ENCODE assay signal across 1 cellular context in the genomic region with DNA sequence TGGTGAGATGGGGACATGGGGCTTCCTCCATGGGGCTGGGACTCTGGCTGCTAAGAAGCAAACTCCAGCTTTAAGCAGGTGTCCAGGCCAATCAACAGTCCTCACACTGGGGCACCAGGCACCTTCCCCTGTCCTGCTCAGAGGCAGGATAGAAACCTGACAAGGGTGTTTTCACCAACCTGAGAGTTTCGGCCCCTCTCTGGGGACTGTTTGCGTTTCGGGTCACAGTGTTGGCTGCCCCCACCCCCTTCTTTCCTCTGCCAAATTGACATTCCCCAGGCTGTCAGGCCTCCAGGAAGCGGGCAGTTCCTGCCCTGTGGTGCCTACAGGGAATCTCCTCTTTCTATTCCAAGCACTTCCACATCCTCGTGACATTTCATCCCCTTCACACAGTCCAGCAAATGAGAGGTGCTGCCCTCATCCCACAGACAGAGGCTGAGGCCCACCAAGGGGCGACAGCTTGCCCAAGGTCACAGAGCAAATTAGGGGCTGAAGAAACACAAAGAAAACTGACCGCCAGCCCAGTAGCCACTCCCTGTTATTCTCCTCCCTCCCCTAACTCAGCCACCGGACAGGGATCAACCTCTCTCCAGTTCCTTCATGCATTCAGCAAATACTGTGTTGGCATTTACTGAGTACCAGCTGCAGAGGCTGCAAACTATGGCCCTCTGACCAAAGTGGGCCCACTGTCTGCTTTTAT.
TF ChIP-seq lines count a peak whose summit lies in the region.

No MANE protein-coding gene starts in this region.

TF ChIP-seq in GM23338, 12 proteins besides CTCF, POLR2A, EP300 and RAD21 (continued from another document):
- TF ChIP-seq EZH2phosphoT487 (IDR thresholded peaks at IDR 0.05; ENCODE audit: unreplicated experiment) (no peak), STAT1 (IDR thresholded peaks at IDR 0.05; ENCODE audit: unreplicated experiment) (no peak), JUNB (IDR thresholded peaks at IDR 0.05; ENCODE audit: unreplicated experiment) (no peak)
- TF ChIP-seq, protein P1, sequence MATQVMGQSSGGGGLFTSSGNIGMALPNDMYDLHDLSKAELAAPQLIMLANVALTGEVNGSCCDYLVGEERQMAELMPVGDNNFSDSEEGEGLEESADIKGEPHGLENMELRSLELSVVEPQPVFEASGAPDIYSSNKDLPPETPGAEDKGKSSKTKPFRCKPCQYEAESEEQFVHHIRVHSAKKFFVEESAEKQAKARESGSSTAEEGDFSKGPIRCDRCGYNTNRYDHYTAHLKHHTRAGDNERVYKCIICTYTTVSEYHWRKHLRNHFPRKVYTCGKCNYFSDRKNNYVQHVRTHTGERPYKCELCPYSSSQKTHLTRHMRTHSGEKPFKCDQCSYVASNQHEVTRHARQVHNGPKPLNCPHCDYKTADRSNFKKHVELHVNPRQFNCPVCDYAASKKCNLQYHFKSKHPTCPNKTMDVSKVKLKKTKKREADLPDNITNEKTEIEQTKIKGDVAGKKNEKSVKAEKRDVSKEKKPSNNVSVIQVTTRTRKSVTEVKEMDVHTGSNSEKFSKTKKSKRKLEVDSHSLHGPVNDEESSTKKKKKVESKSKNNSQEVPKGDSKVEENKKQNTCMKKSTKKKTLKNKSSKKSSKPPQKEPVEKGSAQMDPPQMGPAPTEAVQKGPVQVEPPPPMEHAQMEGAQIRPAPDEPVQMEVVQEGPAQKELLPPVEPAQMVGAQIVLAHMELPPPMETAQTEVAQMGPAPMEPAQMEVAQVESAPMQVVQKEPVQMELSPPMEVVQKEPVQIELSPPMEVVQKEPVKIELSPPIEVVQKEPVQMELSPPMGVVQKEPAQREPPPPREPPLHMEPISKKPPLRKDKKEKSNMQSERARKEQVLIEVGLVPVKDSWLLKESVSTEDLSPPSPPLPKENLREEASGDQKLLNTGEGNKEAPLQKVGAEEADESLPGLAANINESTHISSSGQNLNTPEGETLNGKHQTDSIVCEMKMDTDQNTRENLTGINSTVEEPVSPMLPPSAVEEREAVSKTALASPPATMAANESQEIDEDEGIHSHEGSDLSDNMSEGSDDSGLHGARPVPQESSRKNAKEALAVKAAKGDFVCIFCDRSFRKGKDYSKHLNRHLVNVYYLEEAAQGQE (IDR thresholded peaks at IDR 0.05; ENCODE audit: unreplicated experiment): no peak
